In genomic region chr4:38050560-38051350, GRCh38 we compare ENCODE assay signal across 14 cellular contexts.
A peak's percentile ranks its signal among the peaks of the same experiment; 100 is the strongest.
DNase-seq lines count a peak whose midpoint lies in the region; ATAC-seq, FAIRE-seq and TF ChIP-seq lines count a peak whose summit lies in the region.
"Had no signal": no experiment of that assay in that cellular context is flagged by ENCODE, and none has a peak within 500 bp of the region (broad histone marks: within the 10 kb centered on the region; RNA-seq: fewer than 3 reads in every experiment).

No MANE protein-coding gene starts in this region.

- intact Hi-C loops in esophagus squamous epithelium (cut with DNase I) (no loop called here), HepG2 (cut with micrococcal nuclease; ENCODE audit: unreplicated experiment) (no loop called here)

- no peaks in the 10 kb centered on the region for H3K9me3 Mint-ChIP-seq in HFFc6
- no peaks in the 10 kb centered on the region for H3K9me3 Mint-ChIP-seq in GM23338
- H3K9me3 Mint-ChIP-seq: neural crest cell had no signal

- H3K9me3 ChIP-seq in esophagus squamous epithelium, result no peaks in the 10 kb centered on the region
- no peaks in the 10 kb centered on the region for H3K9me3 ChIP-seq in HepG2 (ENCODE audit: low read length)
- H3K9me3 ChIP-seq: HAP-1 had no signal

- no peak overlapping the region for H3K4me2 ChIP-seq in HepG2 (ENCODE audit: low read depth, low read length)
- no peak overlapping the region for H3K4me2 ChIP-seq in GM23338

- TF ChIP-seq EP300 in HepG2 (IDR thresholded peaks at IDR 0.05; ENCODE audit: low read depth in 2 of 2, low read length in 2 of 2), result no peak
- no peak for TF ChIP-seq EP300 in HepG2 (CRISPR knock-in tag; IDR thresholded peaks at IDR 0.05; ENCODE audit: borderline replicate concordance)

- BruUV-seq in HepG2 (replicated peaks; lab: Mats Ljungman, UMichigan), result no TSS peak

- 74 to 83% methylated on average over 10 of the region's 10 CpGs for WGBS in esophagus squamous epithelium, 2 donors
- 86% methylated on average over 10 of the region's 10 CpGs for WGBS in HepG2 (ENCODE audit: low lambda C conversion rate)

- in situ Hi-C loops in HepG2 (cut with HindIII; ENCODE audit: extremely low pct_ligation_motif_present, low pct_unique_long_range_greater_than_20kb), result loop anchor here (25.0 kb wide), 1 partner anchor 262 kb away; no protein-coding TSS in a partner anchor

- no peaks in the 10 kb centered on the region for H3K27me3 Mint-ChIP-seq in HFFc6 (ENCODE audit: insufficient read depth)
- H3K27me3 Mint-ChIP-seq in GM23338 (ENCODE audit: insufficient read depth, low read depth, poor library complexity), result peaks cover 2% of the 10 kb centered on the region

- no peak overlapping the region for H3K4me3 Mint-ChIP-seq in HFFc6
- no peak overlapping the region for H3K4me3 Mint-ChIP-seq in GM23338
- H3K4me3 Mint-ChIP-seq: neural crest cell had no signal

- no peak overlapping the region for H3K9ac ChIP-seq in HepG2 (ENCODE audit: insufficient read depth, low read depth, low read length)

- POLR2A ChIA-PET in HepG2 (lab: Yijun Ruan, JAX), result no interaction called here

- peak overlapping the region; percentile 2 to 57 (median 40) for H3K27ac ChIP-seq in esophagus squamous epithelium
- H3K27ac ChIP-seq in HepG2 (ENCODE audit: extremely low read length, insufficient read depth, low read length), result no peak overlapping the region
- no peak overlapping the region for H3K27ac ChIP-seq in GM23338 (ENCODE audit: low read depth)

- H3K36me3 Mint-ChIP-seq in HFFc6 (ENCODE audit: low read depth) (peaks cover 19% of the 10 kb centered on the region), GM23338 (ENCODE audit: low read depth) (peaks cover 37% of the 10 kb centered on the region)

- H3K9me2 ChIP-seq in GM23338 (ENCODE audit: insufficient read depth), result no peaks in the 10 kb centered on the region

- H3K27ac Mint-ChIP-seq in HFFc6, result peak overlapping the region; percentile 2; the same call in 1 of the 2 replicates
- no peak overlapping the region for H3K27ac Mint-ChIP-seq in GM23338

- H3K27me3 ChIP-seq in esophagus squamous epithelium (no peaks in the 10 kb centered on the region), HepG2 (ENCODE audit: control insufficient read depth in 1 of 2, insufficient read depth in 2 of 2, low read length in 2 of 2) (no peaks in the 10 kb centered on the region), GM23338 (ENCODE audit: insufficient read depth) (no peaks in the 10 kb centered on the region)

- CTCF ChIA-PET in HepG2 (lab: Yijun Ruan, JAX; ENCODE audit: low intra/inter-chr PET ratio, low total read pairs), result no interaction called here

- no peak for TF ChIP-seq POLR2A in esophagus squamous epithelium (IDR thresholded peaks at IDR 0.05)
- no peak for TF ChIP-seq POLR2A in HepG2 (IDR thresholded peaks at IDR 0.05; ENCODE audit: insufficient read depth in 1 of 2, low read depth in 2 of 2, low read length in 2 of 2)

- H3K4me3 ChIP-seq in esophagus squamous epithelium, result no peak overlapping the region
- no peak overlapping the region for H3K4me3 ChIP-seq in HepG2 (replicated peaks in 1 of 3; ENCODE audit: insufficient read depth in 1 of 3, low read depth in 2 of 3, low read length in 3 of 3)
- no peak overlapping the region for H3K4me3 ChIP-seq in GM23338
- H3K4me3 ChIP-seq: HAP-1 had no signal

- DNase-seq in HFFc6 (no peak), esophagus squamous epithelium (lab: John Stamatoyannopoulos, UW) (no peak), HepG2 (ENCODE audit: low spot score) (no peak), renal cortical epithelial cell (ENCODE audit: low read depth) (peak; percentile 45), GM23338 (ENCODE audit: low spot score) (no peak), AG08395 (ENCODE audit: low spot score) (no peak), T-helper 2 cell (no peak)
- DNase-seq: activated naive CD4-positive, alpha-beta T cell; central memory CD4-positive, alpha-beta T cell; MV-4-11; SIG-M5 had no signal

- ATAC-seq in HepG2, result no peak
- no peak for ATAC-seq in GM21529 (IDR thresholded peaks at IDR 0.05; ENCODE audit: unreplicated experiment)
- ATAC-seq in GM23338, result no peak

- H4K20me1 ChIP-seq in HepG2 (ENCODE audit: insufficient read depth, low read length) (no peaks in the 10 kb centered on the region), GM23338 (replicated peaks; ENCODE audit: insufficient read depth) (no peaks in the 10 kb centered on the region)

- H3K4me1 Mint-ChIP-seq in HFFc6 (ENCODE audit: low read depth) (no peaks in the 10 kb centered on the region), GM23338 (peaks cover 11% of the 10 kb centered on the region; the same call in 2 of the 3 replicates)

- no peak for TF ChIP-seq CTCF in HFFc6 (IDR thresholded peaks at IDR 0.05)
- no peak for TF ChIP-seq CTCF in esophagus squamous epithelium (IDR thresholded peaks at IDR 0.05)
- no peak for TF ChIP-seq CTCF in HepG2 (CRISPR knock-in tag; IDR thresholded peaks at IDR 0.05)
- TF ChIP-seq CTCF in GM23338 (conservative IDR thresholded peaks at IDR 0.05; ENCODE audit: low read depth in 2 of 2), result no peak

- H2AFZ ChIP-seq in HepG2 (ENCODE audit: low read length) (no peak overlapping the region), GM23338 (no peak overlapping the region)

- no peaks in the 10 kb centered on the region for H3F3A ChIP-seq in GM23338 (replicated peaks; ENCODE audit: low read depth)

- peaks cover 0 to 19% (median 6%) of the 10 kb centered on the region in 3 donors for H3K4me1 ChIP-seq in esophagus squamous epithelium
- peaks cover 20% of the 10 kb centered on the region for H3K4me1 ChIP-seq in HepG2 (ENCODE audit: insufficient read depth, low read length)
- H3K4me1 ChIP-seq in GM23338 (ENCODE audit: insufficient read depth), result no peaks in the 10 kb centered on the region
- H3K4me1 ChIP-seq: HAP-1 had no signal

- H3K36me3 ChIP-seq in esophagus squamous epithelium (peaks cover 0 to 34% (median 6%) of the 10 kb centered on the region in 3 donors), HepG2 (replicated peaks in 1 of 2; ENCODE audit: control insufficient read depth in 1 of 2, insufficient read depth in 2 of 2, low read length in 2 of 2) (peaks cover 5 to 14% of the 10 kb centered on the region in 2 experiments; a peak in 4 of 5 replicates), GM23338 (ENCODE audit: insufficient read depth) (peaks cover 11% of the 10 kb centered on the region)

- no peak for TF ChIP-seq RAD21 in HepG2 (CRISPR knock-in tag; IDR thresholded peaks at IDR 0.05)

- no peak for FAIRE-seq in HepG2 (lab: Jason Lieb, UNC)

- H3K79me2 ChIP-seq in HepG2 (ENCODE audit: insufficient read depth, low read length) (no peaks in the 10 kb centered on the region), GM23338 (replicated peaks; ENCODE audit: insufficient read depth) (no peaks in the 10 kb centered on the region)

TF ChIP-seq in HepG2, 621 proteins besides CTCF, POLR2A, EP300 and RAD21:
- TF ChIP-seq ATF7 (IDR thresholded peaks at IDR 0.05), result 0 out of 2 replicates have a peak, but pooled peaks have one; percentile 22
- no peak for TF ChIP-seq ATF7 (CRISPR knock-in tag; IDR thresholded peaks at IDR 0.05)
- TF ChIP-seq NFE2L1 (CRISPR knock-in tag; IDR thresholded peaks at IDR 0.05; ENCODE audit: borderline replicate concordance), result no peak

TF ChIP-seq in GM23338, 12 proteins besides CTCF, POLR2A, EP300 and RAD21:
- TF ChIP-seq ETS1 (IDR thresholded peaks at IDR 0.05), result no peak
- no peak for TF ChIP-seq CREB1 (CRISPR knock-in tag; IDR thresholded peaks at IDR 0.05; ENCODE audit: low read depth)
- no peak for TF ChIP-seq ZNF331 (CRISPR knock-in tag; IDR thresholded peaks at IDR 0.05; ENCODE audit: low read depth)
- no peak for TF ChIP-seq NANOG (IDR thresholded peaks at IDR 0.05; ENCODE audit: borderline replicate concordance)

Comparison
In these comparisons a context has a peak if more than half of its experiments do, and no peak if none do; other contexts are left out.
1. H3K27ac ChIP-seq: peak in esophagus squamous epithelium (4 of 4); none in HepG2 (single experiment) and GM23338 (single experiment).